In genomic region chr5:172855597-172856292, GRCh38 we compare ENCODE assay signal across 1 cellular context.
TF ChIP-seq lines count a peak whose summit lies in the region.

No MANE protein-coding gene starts in this region.

TF ChIP-seq in GM23338, 12 proteins besides CTCF, POLR2A, EP300 and RAD21 (continued from another document):
- TF ChIP-seq, protein P1, sequence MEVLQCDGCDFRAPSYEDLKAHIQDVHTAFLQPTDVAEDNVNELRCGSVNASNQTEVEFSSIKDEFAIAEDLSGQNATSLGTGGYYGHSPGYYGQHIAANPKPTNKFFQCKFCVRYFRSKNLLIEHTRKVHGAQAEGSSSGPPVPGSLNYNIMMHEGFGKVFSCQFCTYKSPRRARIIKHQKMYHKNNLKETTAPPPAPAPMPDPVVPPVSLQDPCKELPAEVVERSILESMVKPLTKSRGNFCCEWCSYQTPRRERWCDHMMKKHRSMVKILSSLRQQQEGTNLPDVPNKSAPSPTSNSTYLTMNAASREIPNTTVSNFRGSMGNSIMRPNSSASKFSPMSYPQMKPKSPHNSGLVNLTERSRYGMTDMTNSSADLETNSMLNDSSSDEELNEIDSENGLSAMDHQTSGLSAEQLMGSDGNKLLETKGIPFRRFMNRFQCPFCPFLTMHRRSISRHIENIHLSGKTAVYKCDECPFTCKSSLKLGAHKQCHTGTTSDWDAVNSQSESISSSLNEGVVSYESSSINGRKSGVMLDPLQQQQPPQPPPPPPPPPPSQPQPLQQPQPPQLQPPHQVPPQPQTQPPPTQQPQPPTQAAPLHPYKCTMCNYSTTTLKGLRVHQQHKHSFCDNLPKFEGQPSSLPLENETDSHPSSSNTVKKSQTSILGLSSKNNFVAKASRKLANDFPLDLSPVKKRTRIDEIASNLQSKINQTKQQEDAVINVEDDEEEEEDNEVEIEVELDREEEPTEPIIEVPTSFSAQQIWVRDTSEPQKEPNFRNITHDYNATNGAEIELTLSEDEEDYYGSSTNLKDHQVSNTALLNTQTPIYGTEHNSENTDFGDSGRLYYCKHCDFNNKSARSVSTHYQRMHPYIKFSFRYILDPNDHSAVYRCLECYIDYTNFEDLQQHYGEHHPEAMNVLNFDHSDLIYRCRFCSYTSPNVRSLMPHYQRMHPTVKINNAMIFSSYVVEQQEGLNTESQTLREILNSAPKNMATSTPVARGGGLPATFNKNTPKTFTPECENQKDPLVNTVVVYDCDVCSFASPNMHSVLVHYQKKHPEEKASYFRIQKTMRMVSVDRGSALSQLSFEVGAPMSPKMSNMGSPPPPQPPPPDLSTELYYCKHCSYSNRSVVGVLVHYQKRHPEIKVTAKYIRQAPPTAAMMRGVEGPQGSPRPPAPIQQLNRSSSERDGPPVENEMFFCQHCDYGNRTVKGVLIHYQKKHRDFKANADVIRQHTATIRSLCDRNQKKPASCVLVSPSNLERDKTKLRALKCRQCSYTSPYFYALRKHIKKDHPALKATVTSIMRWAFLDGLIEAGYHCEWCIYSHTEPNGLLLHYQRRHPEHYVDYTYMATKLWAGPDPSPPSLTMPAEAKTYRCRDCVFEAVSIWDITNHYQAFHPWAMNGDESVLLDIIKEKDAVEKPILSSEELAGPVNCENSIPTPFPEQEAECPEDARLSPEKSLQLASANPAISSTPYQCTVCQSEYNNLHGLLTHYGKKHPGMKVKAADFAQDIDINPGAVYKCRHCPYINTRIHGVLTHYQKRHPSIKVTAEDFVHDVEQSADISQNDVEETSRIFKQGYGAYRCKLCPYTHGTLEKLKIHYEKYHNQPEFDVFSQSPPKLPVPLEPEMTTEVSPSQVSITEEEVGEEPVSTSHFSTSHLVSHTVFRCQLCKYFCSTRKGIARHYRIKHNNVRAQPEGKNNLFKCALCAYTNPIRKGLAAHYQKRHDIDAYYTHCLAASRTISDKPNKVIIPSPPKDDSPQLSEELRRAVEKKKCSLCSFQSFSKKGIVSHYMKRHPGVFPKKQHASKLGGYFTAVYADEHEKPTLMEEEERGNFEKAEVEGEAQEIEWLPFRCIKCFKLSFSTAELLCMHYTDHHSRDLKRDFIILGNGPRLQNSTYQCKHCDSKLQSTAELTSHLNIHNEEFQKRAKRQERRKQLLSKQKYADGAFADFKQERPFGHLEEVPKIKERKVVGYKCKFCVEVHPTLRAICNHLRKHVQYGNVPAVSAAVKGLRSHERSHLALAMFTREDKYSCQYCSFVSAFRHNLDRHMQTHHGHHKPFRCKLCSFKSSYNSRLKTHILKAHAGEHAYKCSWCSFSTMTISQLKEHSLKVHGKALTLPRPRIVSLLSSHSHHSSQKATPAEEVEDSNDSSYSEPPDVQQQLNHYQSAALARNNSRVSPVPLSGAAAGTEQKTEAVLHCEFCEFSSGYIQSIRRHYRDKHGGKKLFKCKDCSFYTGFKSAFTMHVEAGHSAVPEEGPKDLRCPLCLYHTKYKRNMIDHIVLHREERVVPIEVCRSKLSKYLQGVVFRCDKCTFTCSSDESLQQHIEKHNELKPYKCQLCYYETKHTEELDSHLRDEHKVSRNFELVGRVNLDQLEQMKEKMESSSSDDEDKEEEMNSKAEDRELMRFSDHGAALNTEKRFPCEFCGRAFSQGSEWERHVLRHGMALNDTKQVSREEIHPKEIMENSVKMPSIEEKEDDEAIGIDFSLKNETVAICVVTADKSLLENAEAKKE (CRISPR knock-in tag; IDR thresholded peaks at IDR 0.05): no peak
TF ChIP-seq in GM23338: peak in this region for 0.
